25 cellular contexts compared by ENCODE assay signal in genomic region chrX:122641136-122641535, GRCh38.
DNase-seq lines count a peak whose midpoint lies in the region; FAIRE-seq and TF ChIP-seq lines count a peak whose summit lies in the region.
"Had no signal": no experiment of that assay in that cellular context is flagged by ENCODE, and none has a peak within 500 bp of the region (broad histone marks: within the 10 kb centered on the region; RNA-seq: fewer than 3 reads in every experiment).

No MANE protein-coding gene starts in this region.

- H3K9me3 ChIP-seq in astrocyte (ENCODE audit: insufficient read depth, low read depth, low read length): no peaks in the 10 kb centered on the region
- no peaks in the 10 kb centered on the region for H3K9me3 ChIP-seq in effector memory CD4-positive, alpha-beta T cell (ENCODE audit: control insufficient read depth, low read length)
- H3K9me3 ChIP-seq: BLaER1, MG63, SJSA1 had no signal

- no peaks in the 10 kb centered on the region for H3K27me3 ChIP-seq in astrocyte (ENCODE audit: insufficient read depth, low read length)
- no peaks in the 10 kb centered on the region for H3K27me3 ChIP-seq in effector memory CD4-positive, alpha-beta T cell (replicated peaks; ENCODE audit: control insufficient read depth, insufficient read depth, low read length, poor library complexity, severe bottlenecking)
- H3K27me3 ChIP-seq: MG63, SJSA1 had no signal

- H3K4me2 ChIP-seq in astrocyte (ENCODE audit: low read length): no peak overlapping the region
- H3K4me2 ChIP-seq: BLaER1 had no signal

- H3K36me3 Mint-ChIP-seq in astrocyte (ENCODE audit: low read depth, unreplicated experiment): no peaks in the 10 kb centered on the region
- H3K36me3 Mint-ChIP-seq: CD4-positive, CD25-positive, alpha-beta regulatory T cell had no signal

- H3K4me1 ChIP-seq in astrocyte (ENCODE audit: insufficient read depth, low read length): no peaks in the 10 kb centered on the region
- H3K4me1 ChIP-seq in effector memory CD4-positive, alpha-beta T cell (ENCODE audit: control insufficient read depth, insufficient read depth, low read length, poor library complexity, severe bottlenecking): no peaks in the 10 kb centered on the region
- H3K4me1 ChIP-seq: BLaER1, SJSA1 had no signal

- no peaks in the 10 kb centered on the region for H4K20me1 ChIP-seq in astrocyte (ENCODE audit: insufficient read depth, low read length)
- H4K20me1 ChIP-seq: BLaER1 had no signal

- H3K9me3 Mint-ChIP-seq in astrocyte (ENCODE audit: unreplicated experiment): peaks cover 2% of the 10 kb centered on the region

- H3K4me3 ChIP-seq in astrocyte (ENCODE audit: insufficient read depth, low read depth, low read length) (no peak overlapping the region), fibroblast of mammary gland (ENCODE audit: control insufficient read depth, low read depth, low read length) (no peak overlapping the region)
- no peak overlapping the region for H3K4me3 ChIP-seq in effector memory CD4-positive, alpha-beta T cell (ENCODE audit: insufficient read depth, low read depth, low read length, poor library complexity, severe bottlenecking)
- H3K4me3 ChIP-seq: BLaER1, MG63, SJSA1 had no signal

- H3K36me3 ChIP-seq in astrocyte (ENCODE audit: insufficient read depth, low read length): no peaks in the 10 kb centered on the region
- no peaks in the 10 kb centered on the region for H3K36me3 ChIP-seq in effector memory CD4-positive, alpha-beta T cell (ENCODE audit: control insufficient read depth, insufficient read depth, low read length)
- H3K36me3 ChIP-seq: BLaER1, MG63, SJSA1 had no signal

- DNase-seq in ELR (ENCODE audit: low read depth): peak; percentile 55
- no peak for DNase-seq in astrocyte (ENCODE audit: low read depth)
- peak; percentile 83 for DNase-seq in fibroblast of mammary gland (ENCODE audit: low read depth)
- DNase-seq in effector memory CD4-positive, alpha-beta T cell: no peak
- no peak for DNase-seq in Ammon's horn (ENCODE audit: low spot score)
- no peak for DNase-seq in NCI-H524 (lab: John Stamatoyannopoulos, UW)
- DNase-seq in GM19238 (ENCODE audit: insufficient read length, low spot score): no peak
- DNase-seq: ACHN; CD4-positive, CD25-positive, alpha-beta regulatory T cell; GDM1; IMR-90; KG1; MG63; NCI-H2029; NCI-H446; NCI-H526; NCI-H82; NK-92 treated with Interleukin-12 subunit alpha and Interleukin-12 subunit beta, amount 100 ng/mL, for 24 hours; PC-3; Right ventricle myocardium superior; RPMI8226 had no signal

- H3K4me3 Mint-ChIP-seq in astrocyte (ENCODE audit: unreplicated experiment): no peak overlapping the region
- H3K4me3 Mint-ChIP-seq: CD4-positive, CD25-positive, alpha-beta regulatory T cell had no signal

- H2AFZ ChIP-seq in astrocyte (ENCODE audit: low read depth, low read length): no peak overlapping the region

- H3K27ac ChIP-seq in astrocyte (ENCODE audit: low read depth, low read length): no peak overlapping the region
- no peak overlapping the region for H3K27ac ChIP-seq in effector memory CD4-positive, alpha-beta T cell (ENCODE audit: insufficient read depth, low read length, poor library complexity, severe bottlenecking)
- H3K27ac ChIP-seq: BLaER1, SJSA1 had no signal

- H3K9ac ChIP-seq in astrocyte (ENCODE audit: low read length): no peak overlapping the region
- H3K9ac ChIP-seq: BLaER1 had no signal

- H3K4me1 Mint-ChIP-seq in astrocyte (ENCODE audit: low read depth, unreplicated experiment): peaks cover 4% of the 10 kb centered on the region
- H3K4me1 Mint-ChIP-seq: CD4-positive, CD25-positive, alpha-beta regulatory T cell had no signal

- no peaks in the 10 kb centered on the region for H3K27me3 Mint-ChIP-seq in astrocyte (ENCODE audit: low read depth, unreplicated experiment)
- H3K27me3 Mint-ChIP-seq: CD4-positive, CD25-positive, alpha-beta regulatory T cell had no signal

- H3K27ac Mint-ChIP-seq in astrocyte (ENCODE audit: unreplicated experiment): no peak overlapping the region
- H3K27ac Mint-ChIP-seq: CD4-positive, CD25-positive, alpha-beta regulatory T cell had no signal

- TF ChIP-seq CTCF in astrocyte (IDR thresholded peaks at IDR 0.05; ENCODE audit: insufficient read depth, low read depth, low read length) (no peak), fibroblast of mammary gland (conservative IDR thresholded peaks at IDR 0.05; ENCODE audit: control insufficient read depth, insufficient read depth, low read depth, low read length) (no peak)

- peak; percentile 34 for FAIRE-seq in astrocyte (lab: Jason Lieb, UNC)
- FAIRE-seq: GM12891, GM19239 had no signal

- no peaks in the 10 kb centered on the region for H3K79me2 ChIP-seq in astrocyte (ENCODE audit: insufficient read depth, low read length)

Comparison
In these comparisons a context has a peak if more than half of its experiments do, and no peak if none do; other contexts are left out.
1. DNase-seq: peak in ELR (single experiment) and fibroblast of mammary gland (single experiment); none in astrocyte (single experiment), effector memory CD4-positive, alpha-beta T cell (0 of 3), Ammon's horn (single experiment), NCI-H524 (0 of 2) and GM19238 (single experiment).